1 cellular context compared by ENCODE assay signal in genomic region chr11:76765863-76766350, GRCh38.
TF ChIP-seq lines count a peak whose summit lies in the region.

No MANE protein-coding gene starts in this region.

TF ChIP-seq in HepG2, 621 proteins besides CTCF, POLR2A, EP300 and RAD21 (continues in another document):
- TF ChIP-seq ZNF33B (CRISPR knock-in tag; IDR thresholded peaks at IDR 0.05) (no peak), POGZ (CRISPR knock-in tag; IDR thresholded peaks at IDR 0.05) (0 out of 2 replicates have a peak, but pooled peaks have one; percentile 11), ESRRA (CRISPR knock-in tag; IDR thresholded peaks at IDR 0.05; ENCODE audit: low read depth) (peak; percentile 95), BCL6 (CRISPR knock-in tag; IDR thresholded peaks at IDR 0.05) (0 out of 2 replicates have a peak, but pooled peaks have one; percentile 20), MXD3 (CRISPR knock-in tag; IDR thresholded peaks at IDR 0.05) (no peak), HMG20A (CRISPR knock-in tag; IDR thresholded peaks at IDR 0.05; ENCODE audit: borderline replicate concordance) (peak; percentile 42; the same call in 1 of the 2 replicates), ZNF501 (CRISPR knock-in tag; IDR thresholded peaks at IDR 0.05) (0 out of 2 replicates have a peak, but pooled peaks have one; percentile 24), HOXA3 (CRISPR knock-in tag; IDR thresholded peaks at IDR 0.05) (0 out of 2 replicates have a peak, but pooled peaks have one; percentile 38), TARDBP (CRISPR knock-in tag; IDR thresholded peaks at IDR 0.05) (peak; percentile 69; the same call in 1 of the 2 replicates), SOX6 (IDR thresholded peaks at IDR 0.05) (no peak), SOX6 (CRISPR knock-in tag; IDR thresholded peaks at IDR 0.05) (peak; percentile 47; the same call in 1 of the 2 replicates), REPIN1 (CRISPR knock-in tag; IDR thresholded peaks at IDR 0.05; ENCODE audit: borderline replicate concordance, low read depth) (peak; percentile 95), SALL1 (CRISPR knock-in tag; IDR thresholded peaks at IDR 0.05) (peak; percentile 62; the same call in 1 of the 2 replicates), ZMYM3 (CRISPR knock-in tag; IDR thresholded peaks at IDR 0.05) (peak; percentile 66; the same call in 1 of the 2 replicates), SSRP1 (CRISPR knock-in tag; IDR thresholded peaks at IDR 0.05) (0 out of 2 replicates have a peak, but pooled peaks have one; percentile 48), BORCS8-MEF2B (CRISPR knock-in tag; IDR thresholded peaks at IDR 0.05) (0 out of 2 replicates have a peak, but pooled peaks have one; percentile 28), MED1 (CRISPR knock-in tag; IDR thresholded peaks at IDR 0.05) (0 out of 2 replicates have a peak, but pooled peaks have one; percentile 55), LCORL (IDR thresholded peaks at IDR 0.05) (no peak), LCORL (CRISPR knock-in tag; IDR thresholded peaks at IDR 0.05) (0 out of 2 replicates have a peak, but pooled peaks have one; percentile 47), GATAD2A (CRISPR knock-in tag; IDR thresholded peaks at IDR 0.05) (peak; percentile 73), ZNF768 (CRISPR knock-in tag; IDR thresholded peaks at IDR 0.05) (peak; percentile 91), ZNF432 (CRISPR knock-in tag; IDR thresholded peaks at IDR 0.05; ENCODE audit: borderline replicate concordance) (no peak), KDM5B (CRISPR knock-in tag; IDR thresholded peaks at IDR 0.05; ENCODE audit: borderline replicate concordance) (0 out of 2 replicates have a peak, but pooled peaks have one; percentile 36), ZNF777 (CRISPR knock-in tag; IDR thresholded peaks at IDR 0.05) (no peak), ARNT2 (CRISPR knock-in tag; IDR thresholded peaks at IDR 0.05; ENCODE audit: low read depth) (peak; percentile 37; the same call in 1 of the 2 replicates), ZBTB33 (CRISPR knock-in tag; IDR thresholded peaks at IDR 0.05) (no peak), ZSCAN21 (CRISPR knock-in tag; IDR thresholded peaks at IDR 0.05; ENCODE audit: borderline replicate concordance) (no peak), HNF4A (CRISPR knock-in tag; IDR thresholded peaks at IDR 0.05) (peak; percentile 74), HDAC2 (CRISPR knock-in tag; IDR thresholded peaks at IDR 0.05) (no peak), ZNF407 (CRISPR knock-in tag; IDR thresholded peaks at IDR 0.05; ENCODE audit: not compliant biosample characterization) (no peak), RARA (CRISPR knock-in tag; IDR thresholded peaks at IDR 0.05) (0 out of 2 replicates have a peak, but pooled peaks have one; percentile 42), PAXIP1 (CRISPR knock-in tag; conservative IDR thresholded peaks at IDR 0.05) (peak; percentile 41; the same call in 1 of the 2 replicates)
- TF ChIP-seq, protein P1, sequence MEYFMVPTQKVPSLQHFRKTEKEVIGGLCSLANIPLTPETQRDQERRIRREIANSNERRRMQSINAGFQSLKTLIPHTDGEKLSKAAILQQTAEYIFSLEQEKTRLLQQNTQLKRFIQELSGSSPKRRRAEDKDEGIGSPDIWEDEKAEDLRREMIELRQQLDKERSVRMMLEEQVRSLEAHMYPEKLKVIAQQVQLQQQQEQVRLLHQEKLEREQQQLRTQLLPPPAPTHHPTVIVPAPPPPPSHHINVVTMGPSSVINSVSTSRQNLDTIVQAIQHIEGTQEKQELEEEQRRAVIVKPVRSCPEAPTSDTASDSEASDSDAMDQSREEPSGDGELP (IDR thresholded peaks at IDR 0.05; ENCODE audit: borderline replicate concordance, low read depth): peak; percentile 61; the same call in 1 of the 2 replicates
- TF ChIP-seq, protein P2, sequence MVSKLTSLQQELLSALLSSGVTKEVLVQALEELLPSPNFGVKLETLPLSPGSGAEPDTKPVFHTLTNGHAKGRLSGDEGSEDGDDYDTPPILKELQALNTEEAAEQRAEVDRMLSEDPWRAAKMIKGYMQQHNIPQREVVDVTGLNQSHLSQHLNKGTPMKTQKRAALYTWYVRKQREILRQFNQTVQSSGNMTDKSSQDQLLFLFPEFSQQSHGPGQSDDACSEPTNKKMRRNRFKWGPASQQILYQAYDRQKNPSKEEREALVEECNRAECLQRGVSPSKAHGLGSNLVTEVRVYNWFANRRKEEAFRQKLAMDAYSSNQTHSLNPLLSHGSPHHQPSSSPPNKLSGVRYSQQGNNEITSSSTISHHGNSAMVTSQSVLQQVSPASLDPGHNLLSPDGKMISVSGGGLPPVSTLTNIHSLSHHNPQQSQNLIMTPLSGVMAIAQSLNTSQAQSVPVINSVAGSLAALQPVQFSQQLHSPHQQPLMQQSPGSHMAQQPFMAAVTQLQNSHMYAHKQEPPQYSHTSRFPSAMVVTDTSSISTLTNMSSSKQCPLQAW (CRISPR knock-in tag; IDR thresholded peaks at IDR 0.05): peak; percentile 76; the same call in 1 of the 2 replicates
- TF ChIP-seq, protein P3, sequence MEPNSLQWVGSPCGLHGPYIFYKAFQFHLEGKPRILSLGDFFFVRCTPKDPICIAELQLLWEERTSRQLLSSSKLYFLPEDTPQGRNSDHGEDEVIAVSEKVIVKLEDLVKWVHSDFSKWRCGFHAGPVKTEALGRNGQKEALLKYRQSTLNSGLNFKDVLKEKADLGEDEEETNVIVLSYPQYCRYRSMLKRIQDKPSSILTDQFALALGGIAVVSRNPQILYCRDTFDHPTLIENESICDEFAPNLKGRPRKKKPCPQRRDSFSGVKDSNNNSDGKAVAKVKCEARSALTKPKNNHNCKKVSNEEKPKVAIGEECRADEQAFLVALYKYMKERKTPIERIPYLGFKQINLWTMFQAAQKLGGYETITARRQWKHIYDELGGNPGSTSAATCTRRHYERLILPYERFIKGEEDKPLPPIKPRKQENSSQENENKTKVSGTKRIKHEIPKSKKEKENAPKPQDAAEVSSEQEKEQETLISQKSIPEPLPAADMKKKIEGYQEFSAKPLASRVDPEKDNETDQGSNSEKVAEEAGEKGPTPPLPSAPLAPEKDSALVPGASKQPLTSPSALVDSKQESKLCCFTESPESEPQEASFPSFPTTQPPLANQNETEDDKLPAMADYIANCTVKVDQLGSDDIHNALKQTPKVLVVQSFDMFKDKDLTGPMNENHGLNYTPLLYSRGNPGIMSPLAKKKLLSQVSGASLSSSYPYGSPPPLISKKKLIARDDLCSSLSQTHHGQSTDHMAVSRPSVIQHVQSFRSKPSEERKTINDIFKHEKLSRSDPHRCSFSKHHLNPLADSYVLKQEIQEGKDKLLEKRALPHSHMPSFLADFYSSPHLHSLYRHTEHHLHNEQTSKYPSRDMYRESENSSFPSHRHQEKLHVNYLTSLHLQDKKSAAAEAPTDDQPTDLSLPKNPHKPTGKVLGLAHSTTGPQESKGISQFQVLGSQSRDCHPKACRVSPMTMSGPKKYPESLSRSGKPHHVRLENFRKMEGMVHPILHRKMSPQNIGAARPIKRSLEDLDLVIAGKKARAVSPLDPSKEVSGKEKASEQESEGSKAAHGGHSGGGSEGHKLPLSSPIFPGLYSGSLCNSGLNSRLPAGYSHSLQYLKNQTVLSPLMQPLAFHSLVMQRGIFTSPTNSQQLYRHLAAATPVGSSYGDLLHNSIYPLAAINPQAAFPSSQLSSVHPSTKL (CRISPR knock-in tag; IDR thresholded peaks at IDR 0.05): peak; percentile 60
